30 cellular contexts compared by ENCODE assay signal in the genomic region with DNA sequence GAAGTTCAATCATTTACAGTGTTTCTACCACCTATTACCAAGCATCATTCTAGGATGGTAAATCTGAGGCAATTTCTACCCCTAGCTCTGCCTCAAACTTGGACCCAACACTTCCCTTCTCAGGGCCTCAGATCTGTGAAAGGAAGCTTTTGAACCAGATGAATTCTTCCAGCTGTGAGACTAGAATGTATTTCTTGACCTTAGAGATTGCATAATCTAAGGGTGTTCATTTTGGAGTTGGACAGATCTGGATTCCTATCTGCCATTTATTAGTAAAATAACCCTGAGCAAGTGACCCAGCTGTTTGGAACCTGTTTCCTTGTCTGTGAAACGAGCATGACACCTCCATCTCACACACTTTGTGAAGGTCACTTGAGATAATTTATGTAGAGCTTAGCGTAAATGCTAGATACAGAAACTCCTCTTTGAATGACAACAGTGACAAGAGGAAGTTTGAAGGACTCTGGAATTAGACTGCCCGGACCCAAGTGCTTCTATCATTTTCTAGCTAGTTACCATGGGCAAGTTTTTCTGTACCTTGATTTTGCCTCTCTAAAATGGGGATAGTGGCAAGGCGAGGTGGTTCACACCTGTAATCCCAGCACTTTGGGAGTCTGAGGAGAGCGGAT. TPM values are rescaled to one million over a fixed set of nuclear protein-coding genes. Genes with fewer than 3 reads are reported as not detected.
DNase-seq lines count a peak whose midpoint lies in the region; ATAC-seq and TF ChIP-seq lines count a peak whose summit lies in the region.
"Had no signal": no experiment of that assay in that cellular context is flagged by ENCODE, and none has a peak within 500 bp of the region (broad histone marks: within the 10 kb centered on the region; RNA-seq: fewer than 3 reads in every experiment).

No MANE protein-coding gene starts in this region.

- H3K27me3 ChIP-seq in cardiac muscle cell (no peaks in the 10 kb centered on the region), ovary (no peaks in the 10 kb centered on the region), psoas muscle (ENCODE audit: insufficient read depth in 3 of 3, low read length in 2 of 3) (no peaks in the 10 kb centered on the region)
- H3K27me3 ChIP-seq: heart left ventricle, thyroid gland, vagina had no signal

- peak in 1 of 2 donors; percentile 6 for DNase-seq in cardiac muscle cell (ENCODE audit: low read depth in 1 of 2, low spot score in 1 of 2)
- DNase-seq in cardiac septum (ENCODE audit: low spot score), result no peak
- DNase-seq in NOMO-1 treated with dmso at 0.1 percent for 144 hours (lab: John Stamatoyannopoulos, UW; ENCODE audit: unreplicated experiment), result peak; percentile 7
- DNase-seq in choroid plexus epithelial cell (ENCODE audit: low read depth), result peak; percentile 48
- DNase-seq in ovary, result no peak
- DNase-seq in psoas muscle, result no peak
- DNase-seq: activated effector memory CD4-positive, alpha-beta T cell treated with anti-CD3 and anti-CD28 coated beads, Interleukin-2, amount 50 U/mL, for 16 hours; CD8-positive, alpha-beta T cell; dermis blood vessel endothelial cell; DMS 273 treated with DMSO at 0.1 percent for 48 hours; EL; endodermal cell; foreskin melanocyte; GOT3; islet precursor cell; left ventricle myocardium inferior; mesendoderm; NCI-H146; NCI-H446; NCI-H82; nucleus accumbens; stimulated activated CD4-positive, alpha-beta T cell treated with anti-CD3 and anti-CD28 coated beads, Interleukin-4, amount 100 ng/mL, for 24 hours; T-helper 17 cell; thyroid gland had no signal

- no peak for TF ChIP-seq EP300 in ovary (IDR thresholded peaks at IDR 0.05)

- H3K9me3 ChIP-seq in cardiac muscle cell (ENCODE audit: low read depth), result no peaks in the 10 kb centered on the region
- H3K9me3 ChIP-seq in ovary, result no peaks in the 10 kb centered on the region
- no peaks in the 10 kb centered on the region for H3K9me3 ChIP-seq in psoas muscle
- H3K9me3 ChIP-seq: heart left ventricle, left ventricle myocardium inferior, thyroid gland, vagina had no signal

- TF ChIP-seq POLR2A in ovary (IDR thresholded peaks at IDR 0.05), result no peak

- intact Hi-C loops in cardiac septum (cut with DNase I), result no loop called here
- intact Hi-C loops in ovary (cut with DNase I), result no loop called here
- intact Hi-C loops in psoas muscle (cut with DNase I), result no loop called here

- H3K27ac ChIP-seq in cardiac muscle cell, result peak overlapping the region; percentile 74
- no peak overlapping the region for H3K27ac ChIP-seq in ovary
- no peak overlapping the region for H3K27ac ChIP-seq in psoas muscle
- H3K27ac ChIP-seq: heart left ventricle, KMS-11, left ventricle myocardium inferior, thyroid gland, vagina had no signal

- ATAC-seq in GM21723 (IDR thresholded peaks at IDR 0.05; ENCODE audit: unreplicated experiment) (no peak), HG03442 (IDR thresholded peaks at IDR 0.05; ENCODE audit: unreplicated experiment) (no peak), psoas muscle (no peak)
- ATAC-seq: CD8-positive, alpha-beta T cell; esophagus mucosa; heart left ventricle; T-helper 17 cell had no signal

- H3K36me3 ChIP-seq in cardiac muscle cell (no peaks in the 10 kb centered on the region), ovary (no peaks in the 10 kb centered on the region), psoas muscle (ENCODE audit: insufficient read depth in 1 of 2, low read depth in 1 of 2) (peaks cover 0 to 7% of the 10 kb centered on the region in 2 donors)
- H3K36me3 ChIP-seq: thyroid gland, vagina had no signal

- no peaks in the 10 kb centered on the region for H3K4me1 ChIP-seq in cardiac muscle cell (ENCODE audit: low read depth)
- peaks cover 3% of the 10 kb centered on the region for H3K4me1 ChIP-seq in ovary (ENCODE audit: insufficient read depth)
- H3K4me1 ChIP-seq in psoas muscle, result peaks cover 3% of the 10 kb centered on the region

- TF ChIP-seq CTCF in cardiac muscle cell (IDR thresholded peaks at IDR 0.05; ENCODE audit: low read depth, low read length) (no peak), choroid plexus epithelial cell (conservative IDR thresholded peaks at IDR 0.05; ENCODE audit: low read depth, low read length) (no peak), ovary (IDR thresholded peaks at IDR 0.05) (no peak), psoas muscle (IDR thresholded peaks at IDR 0.05) (no peak)

- no peak overlapping the region for H3K4me3 ChIP-seq in cardiac muscle cell
- no peak overlapping the region for H3K4me3 ChIP-seq in choroid plexus epithelial cell (ENCODE audit: low read depth, low read length)
- H3K4me3 ChIP-seq in ovary, result no peak overlapping the region
- H3K4me3 ChIP-seq in psoas muscle, result no peak overlapping the region
- H3K4me3 ChIP-seq: heart left ventricle, left ventricle myocardium inferior, thyroid gland, vagina had no signal

- 53 to 69% (median 67%) methylated on average over 5 of the region's 5 CpGs for WGBS in ovary, 3 donors
- WGBS in psoas muscle, 3 donors, result 61 to 69% (median 64%) methylated on average over 5 of the region's 5 CpGs

RNA-seq across cellular contexts. Expression of gene INTS5, which starts 3.8 kb away (rescaled TPM):
- 33.9 and 36.3 TPM in 2 replicates for total RNA-seq in cardiac muscle cell
- polyA plus RNA-seq in cardiac muscle cell, result 32.2 and 40.1 TPM in 2 replicates
- 10.0 TPM for total RNA-seq in cardiac septum
- total RNA-seq in ovary, result 10 to 100 TPM; 16.0 to 26.4 (median 21.8) TPM
- 10 to 100 TPM in 1 of 2 donors, 1 to 10 TPM in 1; 4.6 to 12.3 TPM for polyA plus RNA-seq in ovary
- 10 to 100 TPM; 13.5 to 20.6 (median 17.1) TPM for total RNA-seq in psoas muscle
- polyA plus RNA-seq in psoas muscle, result 10 to 100 TPM in 1 of 3 donors, 1 to 10 TPM in 2; 8.1 to 19.9 (median 9.3) TPM

RNA-seq across cellular contexts. Expression of gene C11orf98, which starts 8.1 kb away (rescaled TPM):
- total RNA-seq in cardiac muscle cell (136 and 141 TPM in 2 replicates), cardiac septum (25.4 TPM), ovary (10 to 100 TPM; 24.2 to 62.3 (median 35.1) TPM), psoas muscle (10 to 100 TPM; 29.8 to 50.9 (median 50.2) TPM)
- polyA plus RNA-seq in cardiac muscle cell (115 and 136 TPM in 2 replicates), ovary (10 to 100 TPM; 50.8 to 55.5 TPM), psoas muscle (100 to 1,000 TPM in 1 of 3 donors, 10 to 100 TPM in 2; 87.1 to 155 (median 93.1) TPM)

RNA-seq across cellular contexts. Expression of gene CSKMT, which starts 8.2 kb away (rescaled TPM):
- total RNA-seq in cardiac muscle cell (3.8 and 11.0 TPM in 2 replicates), cardiac septum (7.5 TPM), ovary (10 to 100 TPM; 14.2 to 31.5 (median 21.7) TPM), psoas muscle (10 to 100 TPM in 2 of 4 donors, 1 to 10 TPM in 2; 3.8 to 12.8 (median 9.4) TPM)
- polyA plus RNA-seq in cardiac muscle cell (14.1 and 25.1 TPM in 2 replicates), ovary (10 to 100 TPM in 1 of 2 donors, 1 to 10 TPM in 1; 3.6 to 16.9 TPM), psoas muscle (10 to 100 TPM in 1 of 3 donors, 1 to 10 TPM in 2; 4.8 to 11.4 (median 7.8) TPM)

RNA-seq across cellular contexts. Expression of gene GANAB, which starts 10.5 kb away (rescaled TPM):
- total RNA-seq in cardiac muscle cell, result 110 TPM in 2 replicates
- polyA plus RNA-seq in cardiac muscle cell, result 143 and 151 TPM in 2 replicates
- total RNA-seq in cardiac septum, result 99.8 TPM
- 100 to 1,000 TPM in 5 of 7 donors, 10 to 100 TPM in 2; 91.4 to 278 (median 228) TPM for total RNA-seq in ovary
- polyA plus RNA-seq in ovary, result 100 to 1,000 TPM; 157 to 280 TPM
- 10 to 100 TPM; 59.7 to 62.2 (median 61.4) TPM for total RNA-seq in psoas muscle
- polyA plus RNA-seq in psoas muscle, result 10 to 100 TPM; 34.3 to 64.6 (median 62.0) TPM

RNA-seq across cellular contexts. Expression of gene UQCC3, which starts 14.6 kb away (rescaled TPM):
- total RNA-seq in cardiac muscle cell, result 13.0 and 18.8 TPM in 2 replicates
- 32.3 and 33.5 TPM in 2 replicates for polyA plus RNA-seq in cardiac muscle cell
- 6.9 TPM for total RNA-seq in cardiac septum
- 10 to 100 TPM in 2 of 7 donors, 1 to 10 TPM in 5; 7.1 to 13.7 (median 8.9) TPM for total RNA-seq in ovary
- polyA plus RNA-seq in ovary, result 1 to 10 TPM; 1.6 to 9.6 TPM
- total RNA-seq in psoas muscle, result 1 to 10 TPM; 5.2 to 8.8 (median 7.1) TPM
- polyA plus RNA-seq in psoas muscle, result 10 to 100 TPM in 1 of 3 donors, 1 to 10 TPM in 2; 6.4 to 16.5 (median 8.6) TPM

Comparison
In these comparisons a context has a peak if more than half of its experiments do, and no peak if none do; other contexts are left out.
1. DNase-seq: peak in NOMO-1 treated with dmso at 0.1 percent for 144 hours (single experiment) and choroid plexus epithelial cell (single experiment); none in cardiac septum (single experiment), ovary (0 of 5) and psoas muscle (0 of 2).